Comparison of ENCODE assay signal across 30 cellular contexts in genomic region chr14:55904086-55904485, GRCh38.
"Had no signal": no experiment of that assay in that cellular context is flagged by ENCODE, and none has a peak within 500 bp of the region (broad histone marks: within the 10 kb centered on the region; RNA-seq: fewer than 3 reads in every experiment).

No MANE protein-coding gene starts in this region.

- H3K4me1 ChIP-seq: body of pancreas, colonic mucosa, pancreas, suprapubic skin, tibial artery, upper lobe of right lung had no signal

- H3K36me3 Mint-ChIP-seq: activated naive CD4-positive, alpha-beta T cell treated with anti-CD3 and anti-CD28 coated beads, Interleukin-2, amount 50 U/mL, for 72 hours; immature natural killer cell; memory B cell; stimulated activated naive B cell treated with anti-CD40 and anti-IgM and Interleukin-4, amounts not matched to agents 10 μg/mL and 1 μg/mL and 100 μg/mL, for 72 hours had no signal

- H3K9me3 ChIP-seq: body of pancreas, colonic mucosa, pancreas, psoas muscle, sigmoid colon, stomach, suprapubic skin, tibial artery, upper lobe of right lung had no signal

- H3K27me3 ChIP-seq: body of pancreas, cardiac muscle cell, colonic mucosa, dorsolateral prefrontal cortex, pancreas, sigmoid colon, stomach, suprapubic skin, tibial artery, upper lobe of right lung had no signal

- H3K4me1 Mint-ChIP-seq: activated CD4-positive, alpha-beta memory T cell treated with anti-CD3 and anti-CD28 coated beads, Interleukin-2, amount 10 ng/mL, durations not matched to agents 7 days and 5 days; activated CD4-positive, alpha-beta T cell treated with anti-CD3 and anti-CD28 coated beads, Interleukin-2, amount 10 ng/mL, durations not matched to agents 24 days and 14 days; activated T-helper 17 cell treated with anti-CD3 and anti-CD28 coated beads, Interleukin-2, amount 50 U/mL, for 72 hours; immature natural killer cell; memory B cell; nephron progenitor cell; stimulated activated naive B cell treated with anti-CD40 and anti-IgM and Interleukin-4, amounts not matched to agents 10 μg/mL and 1 μg/mL and 100 μg/mL, for 72 hours; T-helper 17 cell had no signal

- H3K27ac Mint-ChIP-seq: activated CD4-positive, alpha-beta memory T cell treated with anti-CD3 and anti-CD28 coated beads, Interleukin-2, amount 10 ng/mL, durations not matched to agents 7 days and 5 days; activated CD4-positive, alpha-beta T cell treated with anti-CD3 and anti-CD28 coated beads, Interleukin-2, amount 10 ng/mL, durations not matched to agents 24 days and 14 days; activated naive CD4-positive, alpha-beta T cell treated with anti-CD3 and anti-CD28 coated beads, Interleukin-2, amount 50 U/mL, for 72 hours; activated T-cell treated with anti-CD3 and anti-CD28 coated beads, Interleukin-2, amount 50 U/mL, for 24 hours; activated T-helper 17 cell treated with anti-CD3 and anti-CD28 coated beads, Interleukin-2, amount 50 U/mL, for 72 hours; immature natural killer cell; memory B cell; nephron progenitor cell; stimulated activated naive B cell treated with anti-CD40 and anti-IgM and Interleukin-4, amounts not matched to agents 10 μg/mL and 1 μg/mL and 100 μg/mL, for 72 hours; T-helper 17 cell had no signal

- H3K9me3 Mint-ChIP-seq: activated CD4-positive, alpha-beta memory T cell treated with anti-CD3 and anti-CD28 coated beads, Interleukin-2, amount 10 ng/mL, durations not matched to agents 7 days and 5 days; activated CD4-positive, alpha-beta T cell treated with anti-CD3 and anti-CD28 coated beads, Interleukin-2, amount 10 ng/mL, durations not matched to agents 24 days and 14 days; activated T-cell treated with anti-CD3 and anti-CD28 coated beads, Interleukin-2, amount 50 U/mL, for 24 hours; activated T-helper 17 cell treated with anti-CD3 and anti-CD28 coated beads, Interleukin-2, amount 50 U/mL, for 72 hours; immature natural killer cell; stimulated activated naive B cell treated with anti-CD40 and anti-IgM and Interleukin-4, amounts not matched to agents 10 μg/mL and 1 μg/mL and 100 μg/mL, for 72 hours had no signal

- DNase-seq: activated CD4-positive, alpha-beta memory T cell treated with anti-CD3 and anti-CD28 coated beads, Interleukin-2, amount 10 ng/mL, durations not matched to agents 7 days and 5 days; activated CD4-positive, alpha-beta T cell treated with anti-CD3 and anti-CD28 coated beads, Interleukin-2, amount 10 ng/mL, durations not matched to agents 24 days and 14 days; activated CD4-positive, CD25-positive, alpha-beta regulatory T cell treated with anti-CD3 and anti-CD28 coated beads, Interleukin-2, amount 50 U/mL, for 72 hours; activated CD8-positive, alpha-beta memory T cell treated with anti-CD3 and anti-CD28 coated beads, Interleukin-2, amount 50 U/mL, for 48 hours; activated T-cell treated with anti-CD3 and anti-CD28 coated beads, Interleukin-2, amount 50 U/mL, for 24 hours; body of pancreas; cerebellar nuclear complex; colonic mucosa; dorsolateral prefrontal cortex; effector memory CD4-positive, alpha-beta T cell; erythroblast; immature natural killer cell; nephron progenitor cell; pancreas; psoas muscle; sigmoid colon; stimulated activated CD4-positive, alpha-beta T cell treated with anti-CD3 and anti-CD28 coated beads, Interleukin-15, amount 100 ng/mL, for 24 hours; stimulated activated CD4-positive, alpha-beta T cell treated with anti-CD3 and anti-CD28 coated beads, Interleukin-2, amount 100 ng/mL, for 24 hours; stimulated activated naive B cell treated with anti-CD40 and anti-IgM and Interleukin-4, amounts not matched to agents 10 μg/mL and 1 μg/mL and 100 μg/mL, for 72 hours; stomach; T-helper 17 cell; T1000; tibial artery; upper lobe of right lung had no signal

- H3K4me3 ChIP-seq: body of pancreas, cardiac muscle cell, colonic mucosa, dorsolateral prefrontal cortex, pancreas, psoas muscle, sigmoid colon, stomach, suprapubic skin, tibial artery, upper lobe of right lung had no signal

- H3K4me3 Mint-ChIP-seq: activated CD4-positive, alpha-beta memory T cell treated with anti-CD3 and anti-CD28 coated beads, Interleukin-2, amount 10 ng/mL, durations not matched to agents 7 days and 5 days; activated CD4-positive, alpha-beta T cell treated with anti-CD3 and anti-CD28 coated beads, Interleukin-2, amount 10 ng/mL, durations not matched to agents 24 days and 14 days; activated T-cell treated with anti-CD3 and anti-CD28 coated beads, Interleukin-2, amount 50 U/mL, for 24 hours; activated T-helper 17 cell treated with anti-CD3 and anti-CD28 coated beads, Interleukin-2, amount 50 U/mL, for 72 hours; immature natural killer cell; memory B cell; nephron progenitor cell; stimulated activated naive B cell treated with anti-CD40 and anti-IgM and Interleukin-4, amounts not matched to agents 10 μg/mL and 1 μg/mL and 100 μg/mL, for 72 hours; T-helper 17 cell had no signal

- ATAC-seq: activated naive CD4-positive, alpha-beta T cell treated with anti-CD3 and anti-CD28 coated beads, Interleukin-2, amount 50 U/mL, for 72 hours; activated T-helper 17 cell treated with anti-CD3 and anti-CD28 coated beads, Interleukin-2, amount 50 U/mL, for 72 hours; body of pancreas; pancreas; SK-N-SH treated with all-trans-retinoic acid at 6 μM for 48 hours; stimulated activated naive B cell treated with anti-CD40 and anti-IgM and Interleukin-4, amounts not matched to agents 10 μg/mL and 1 μg/mL and 100 μg/mL, for 72 hours; T-helper 17 cell; upper lobe of right lung had no signal

- H3K27ac ChIP-seq: body of pancreas, cardiac muscle cell, colonic mucosa, dorsolateral prefrontal cortex, pancreas, psoas muscle, sigmoid colon, stomach, suprapubic skin, tibial artery, upper lobe of right lung had no signal

- H3K27me3 Mint-ChIP-seq: activated T-cell treated with anti-CD3 and anti-CD28 coated beads, Interleukin-2, amount 50 U/mL, for 24 hours; stimulated activated naive B cell treated with anti-CD40 and anti-IgM and Interleukin-4, amounts not matched to agents 10 μg/mL and 1 μg/mL and 100 μg/mL, for 72 hours; T-helper 17 cell had no signal

- H3K36me3 ChIP-seq: cardiac muscle cell, colonic mucosa, pancreas, sigmoid colon, stomach, suprapubic skin, tibial artery, upper lobe of right lung had no signal
